30 cellular contexts compared by ENCODE assay signal in the genomic region with DNA sequence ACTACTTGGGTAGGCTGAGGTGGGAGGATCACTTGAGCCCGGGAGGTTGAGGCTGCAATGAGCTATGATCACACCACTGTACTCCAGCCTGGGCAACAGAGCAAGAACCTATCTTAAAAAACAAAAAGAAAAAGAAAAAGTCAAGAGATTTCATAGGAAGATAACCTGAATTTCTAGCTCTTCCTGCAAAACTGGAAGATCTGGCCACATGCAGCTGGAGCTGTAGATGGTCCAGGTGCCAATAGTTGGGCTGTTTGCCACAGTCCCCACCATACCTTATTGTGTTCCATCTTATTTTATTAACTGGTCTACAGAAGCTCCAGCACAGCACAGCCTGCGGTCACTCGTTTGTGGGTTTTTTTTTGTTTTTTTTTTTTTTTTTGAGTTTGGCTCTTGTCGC. TPM values are rescaled to one million over a fixed set of nuclear protein-coding genes. Genes with fewer than 3 reads are reported as not detected.
"Had no signal": no experiment of that assay in that cellular context is flagged by ENCODE, and none has a peak within 500 bp of the region (broad histone marks: within the 10 kb centered on the region; RNA-seq: fewer than 3 reads in every experiment).

No MANE protein-coding gene starts in this region.

- H3K4me1 ChIP-seq: left ventricle myocardium inferior, pancreas, prostate gland, right atrium auricular region, right lobe of liver, tibial nerve, upper lobe of left lung, vagina had no signal

- H3K27ac ChIP-seq: left ventricle myocardium inferior, pancreas, prostate gland, right atrium auricular region, right lobe of liver, tibial nerve, upper lobe of left lung, vagina had no signal

- H3K27me3 ChIP-seq: pancreas, right atrium auricular region, right lobe of liver, tibial nerve, upper lobe of left lung, vagina had no signal

- H3K36me3 Mint-ChIP-seq: mesothelial cell of epicardium; naive B cell; stimulated activated memory B cell treated with anti-CD40 and anti-IgM and Interleukin-4, amounts not matched to agents 10 μg/mL and 1 μg/mL and 100 μg/mL, for 72 hours had no signal

- H3K4me3 Mint-ChIP-seq: mesothelial cell of epicardium; naive B cell; nephron; neural crest cell; stimulated activated memory B cell treated with anti-CD40 and anti-IgM and Interleukin-4, amounts not matched to agents 10 μg/mL and 1 μg/mL and 100 μg/mL, for 72 hours; stimulated activated naive CD8-positive, alpha-beta T cell treated with anti-CD3 and anti-CD28 coated beads, Interleukin-15, amount 100 ng/mL, for 72 hours had no signal

- H3K4me2 ChIP-seq: smooth muscle cell had no signal

- H3K27ac Mint-ChIP-seq: mesothelial cell of epicardium; nephron; stimulated activated memory B cell treated with anti-CD40 and anti-IgM and Interleukin-4, amounts not matched to agents 10 μg/mL and 1 μg/mL and 100 μg/mL, for 72 hours had no signal

- H3K27me3 Mint-ChIP-seq: naive B cell; stimulated activated memory B cell treated with anti-CD40 and anti-IgM and Interleukin-4, amounts not matched to agents 10 μg/mL and 1 μg/mL and 100 μg/mL, for 72 hours; stimulated activated naive CD8-positive, alpha-beta T cell treated with anti-CD3 and anti-CD28 coated beads, Interleukin-15, amount 100 ng/mL, for 72 hours had no signal

- H3K4me3 ChIP-seq: left ventricle myocardium inferior, lung, pancreas, prostate gland, right atrium auricular region, right lobe of liver, smooth muscle cell, tibial nerve, upper lobe of left lung, vagina had no signal

- H3K36me3 ChIP-seq: left ventricle myocardium inferior, pancreas, prostate gland, right atrium auricular region, right lobe of liver, upper lobe of left lung, vagina had no signal

- H3K9me3 ChIP-seq: left ventricle myocardium inferior, pancreas, prostate gland, right atrium auricular region, right lobe of liver, tibial nerve, upper lobe of left lung, vagina had no signal

- DNase-seq: hypothalamus; islet precursor cell; left ventricle myocardium inferior; mesendoderm; naive B cell; nucleus accumbens; pancreas; posterior cingulate gyrus; right lobe of liver; stimulated activated CD4-positive, alpha-beta T cell treated with anti-CD3 and anti-CD28 coated beads, Interleukin-1b, Interleukin-23, amount 100 ng/mL, for 48 hours; stimulated activated CD4-positive, alpha-beta T cell treated with anti-CD3 and anti-CD28 coated beads, Interleukin-2, amount 100 ng/mL, for 48 hours; stimulated activated CD4-positive, alpha-beta T cell treated with anti-CD3 and anti-CD28 coated beads, Interleukin-4, amount 100 ng/mL, for 4 hours; stimulated activated CD8-positive, alpha-beta memory T cell treated with anti-CD3 and anti-CD28 coated beads, Interleukin-4, amount 100 ng/mL, for 48 hours; stimulated activated naive CD4-positive, alpha-beta T cell treated with Interleukin-2 at 50 U/mL for 16 hours; stimulated activated naive CD8-positive, alpha-beta T cell treated with anti-CD3 and anti-CD28 coated beads, Interleukin-15, amount 100 ng/mL, for 72 hours; substantia nigra; upper lobe of left lung had no signal

- H3K4me1 Mint-ChIP-seq: mesothelial cell of epicardium; nephron; neural crest cell; stimulated activated naive CD8-positive, alpha-beta T cell treated with anti-CD3 and anti-CD28 coated beads, Interleukin-15, amount 100 ng/mL, for 72 hours had no signal

- ATAC-seq: pancreas; stimulated activated memory B cell treated with anti-CD40 and anti-IgM and Interleukin-4, amounts not matched to agents 10 μg/mL and 1 μg/mL and 100 μg/mL, for 72 hours; stimulated activated naive CD8-positive, alpha-beta T cell treated with anti-CD3 and anti-CD28 coated beads, Interleukin-15, amount 100 ng/mL, for 72 hours had no signal

- H3K9me3 Mint-ChIP-seq: mesothelial cell of epicardium; naive B cell; nephron; neural crest cell; stimulated activated memory B cell treated with anti-CD40 and anti-IgM and Interleukin-4, amounts not matched to agents 10 μg/mL and 1 μg/mL and 100 μg/mL, for 72 hours; stimulated activated naive CD8-positive, alpha-beta T cell treated with anti-CD3 and anti-CD28 coated beads, Interleukin-15, amount 100 ng/mL, for 72 hours had no signal

RNA-seq across cellular contexts. Expression of gene ATP2A1, which starts 15.0 kb away (rescaled TPM):
- total RNA-seq: vagina had no signal

RNA-seq across cellular contexts. Expression of gene CD19, which starts 38.5 kb away (rescaled TPM):
- total RNA-seq: kidney epithelial cell, left ventricle myocardium inferior, mesothelial cell of epicardium, neural crest cell, osteoblast, renal cortical epithelial cell, smooth muscle cell, vagina had no signal
- polyA plus RNA-seq: smooth muscle cell had no signal
